16 cellular contexts compared by ENCODE assay signal in genomic region chr2:50444286-50444685, GRCh38.
DNase-seq lines count a peak whose midpoint lies in the region; ATAC-seq and TF ChIP-seq lines count a peak whose summit lies in the region.
"Had no signal": no experiment of that assay in that cellular context is flagged by ENCODE, and none has a peak within 500 bp of the region (broad histone marks: within the 10 kb centered on the region; RNA-seq: fewer than 3 reads in every experiment).

No MANE protein-coding gene starts in this region.

- no peaks in the 10 kb centered on the region for H3K36me3 Mint-ChIP-seq in mesothelial cell of epicardium
- H3K36me3 Mint-ChIP-seq in activated naive CD8-positive, alpha-beta T cell treated with anti-CD3 and anti-CD28 coated beads, Interleukin-2, amount 50 U/mL, for 24 hours (ENCODE audit: low read depth) = no peaks in the 10 kb centered on the region
- H3K36me3 Mint-ChIP-seq: activated naive CD8-positive, alpha-beta T cell; CD4-positive, CD25-positive, alpha-beta regulatory T cell had no signal

- H3K4me1 Mint-ChIP-seq in mesothelial cell of epicardium = peaks cover 22% of the 10 kb centered on the region
- no peaks in the 10 kb centered on the region for H3K4me1 Mint-ChIP-seq in activated naive CD8-positive, alpha-beta T cell treated with anti-CD3 and anti-CD28 coated beads, Interleukin-2, amount 50 U/mL, for 24 hours
- H3K4me1 Mint-ChIP-seq: CD4-positive, CD25-positive, alpha-beta regulatory T cell had no signal

- H3K4me3 Mint-ChIP-seq in mesothelial cell of epicardium = no peak overlapping the region
- H3K4me3 Mint-ChIP-seq in activated naive CD8-positive, alpha-beta T cell treated with anti-CD3 and anti-CD28 coated beads, Interleukin-2, amount 50 U/mL, for 24 hours = no peak overlapping the region
- H3K4me3 Mint-ChIP-seq: activated naive CD8-positive, alpha-beta T cell; CD4-positive, CD25-positive, alpha-beta regulatory T cell had no signal

- intact Hi-C loops in heart left ventricle (cut with DNase I) = no loop called here

- H3K27me3 Mint-ChIP-seq in mesothelial cell of epicardium (ENCODE audit: low read depth) = peaks cover 2% of the 10 kb centered on the region
- no peaks in the 10 kb centered on the region for H3K27me3 Mint-ChIP-seq in activated naive CD8-positive, alpha-beta T cell treated with anti-CD3 and anti-CD28 coated beads, Interleukin-2, amount 50 U/mL, for 24 hours
- H3K27me3 Mint-ChIP-seq: activated naive CD8-positive, alpha-beta T cell had no signal

- peak overlapping the region; percentile 32 for H3K27ac Mint-ChIP-seq in mesothelial cell of epicardium
- no peak overlapping the region for H3K27ac Mint-ChIP-seq in activated naive CD8-positive, alpha-beta T cell treated with anti-CD3 and anti-CD28 coated beads, Interleukin-2, amount 50 U/mL, for 24 hours
- H3K27ac Mint-ChIP-seq: activated naive CD8-positive, alpha-beta T cell; CD4-positive, CD25-positive, alpha-beta regulatory T cell had no signal

- TF ChIP-seq POLR2A in heart left ventricle (IDR thresholded peaks at IDR 0.05) = no peak

- H3K4me3 ChIP-seq in heart left ventricle = no peak overlapping the region
- H3K4me3 ChIP-seq: right lobe of liver, transverse colon had no signal

- H3K27me3 ChIP-seq in heart left ventricle = no peaks in the 10 kb centered on the region
- H3K27me3 ChIP-seq: right lobe of liver, transverse colon had no signal

- H3K27ac ChIP-seq in heart left ventricle = no peak overlapping the region
- H3K27ac ChIP-seq: right lobe of liver, transverse colon had no signal

- DNase-seq in ELR (ENCODE audit: low read depth) (peak; percentile 2), NCI-H1417 treated with DMSO at 0.1 percent for 48 hours (lab: John Stamatoyannopoulos, UW) (peak; percentile 87), NCI-H748 treated with DMSO at 0.1 percent for 48 hours (lab: John Stamatoyannopoulos, UW) (peak; percentile 39), mesothelial cell of epicardium (ENCODE audit: low spot score in 2 of 2, unreplicated experiment in 2 of 2) (no peak), NAMALWA (ENCODE audit: low spot score) (no peak), heart left ventricle (no peak)
- no peak for DNase-seq in activated naive CD8-positive, alpha-beta T cell treated with anti-CD3 and anti-CD28 coated beads, Interleukin-2, amount 50 U/mL, for 24 hours
- DNase-seq: activated CD4-positive, alpha-beta T cell treated with anti-CD3 and anti-CD28 coated beads for 4 hours; CD4-positive, CD25-positive, alpha-beta regulatory T cell; cerebellar nuclear complex; KBM-7; NCI-H2227 treated with DMSO at 0.1 percent for 48 hours; right lobe of liver; stimulated activated CD4-positive, alpha-beta T cell treated with anti-CD3 and anti-CD28 coated beads, Interleukin-2, amount 100 ng/mL, for 48 hours; transverse colon had no signal

- no peaks in the 10 kb centered on the region for H3K9me3 ChIP-seq in heart left ventricle
- H3K9me3 ChIP-seq: right lobe of liver, transverse colon had no signal

- H3K36me3 ChIP-seq in heart left ventricle = no peaks in the 10 kb centered on the region
- H3K36me3 ChIP-seq: right lobe of liver, transverse colon had no signal

- TF ChIP-seq CTCF in mesothelial cell of epicardium (IDR thresholded peaks at IDR 0.05; ENCODE audit: unreplicated experiment) (no peak), heart left ventricle (IDR thresholded peaks at IDR 0.05) (no peak)

- 80 to 90% (median 85%) methylated on average over 5 of the region's 5 CpGs for WGBS in heart left ventricle, 4 donors

- H3K4me1 ChIP-seq in heart left ventricle = no peaks in the 10 kb centered on the region
- H3K4me1 ChIP-seq: right lobe of liver, transverse colon had no signal

- no peaks in the 10 kb centered on the region for H3K9me3 Mint-ChIP-seq in mesothelial cell of epicardium
- H3K9me3 Mint-ChIP-seq in activated naive CD8-positive, alpha-beta T cell treated with anti-CD3 and anti-CD28 coated beads, Interleukin-2, amount 50 U/mL, for 24 hours = peaks cover under 1% of the 10 kb centered on the region

- ATAC-seq in activated naive CD8-positive, alpha-beta T cell treated with anti-CD3 and anti-CD28 coated beads, Interleukin-2, amount 50 U/mL, for 24 hours = no peak
- no peak for ATAC-seq in heart left ventricle
- ATAC-seq: right lobe of liver had no signal

Comparison
In these comparisons a context has a peak if more than half of its experiments do, and no peak if none do; other contexts are left out.
1. DNase-seq: peak in ELR (single experiment), NCI-H1417 treated with DMSO at 0.1 percent for 48 hours (single experiment) and NCI-H748 treated with DMSO at 0.1 percent for 48 hours (single experiment); none in mesothelial cell of epicardium (0 of 2), NAMALWA (single experiment), activated naive CD8-positive, alpha-beta T cell treated with anti-CD3 and anti-CD28 coated beads, Interleukin-2, amount 50 U/mL, for 24 hours (single experiment) and heart left ventricle (0 of 5).